In the genomic region with DNA sequence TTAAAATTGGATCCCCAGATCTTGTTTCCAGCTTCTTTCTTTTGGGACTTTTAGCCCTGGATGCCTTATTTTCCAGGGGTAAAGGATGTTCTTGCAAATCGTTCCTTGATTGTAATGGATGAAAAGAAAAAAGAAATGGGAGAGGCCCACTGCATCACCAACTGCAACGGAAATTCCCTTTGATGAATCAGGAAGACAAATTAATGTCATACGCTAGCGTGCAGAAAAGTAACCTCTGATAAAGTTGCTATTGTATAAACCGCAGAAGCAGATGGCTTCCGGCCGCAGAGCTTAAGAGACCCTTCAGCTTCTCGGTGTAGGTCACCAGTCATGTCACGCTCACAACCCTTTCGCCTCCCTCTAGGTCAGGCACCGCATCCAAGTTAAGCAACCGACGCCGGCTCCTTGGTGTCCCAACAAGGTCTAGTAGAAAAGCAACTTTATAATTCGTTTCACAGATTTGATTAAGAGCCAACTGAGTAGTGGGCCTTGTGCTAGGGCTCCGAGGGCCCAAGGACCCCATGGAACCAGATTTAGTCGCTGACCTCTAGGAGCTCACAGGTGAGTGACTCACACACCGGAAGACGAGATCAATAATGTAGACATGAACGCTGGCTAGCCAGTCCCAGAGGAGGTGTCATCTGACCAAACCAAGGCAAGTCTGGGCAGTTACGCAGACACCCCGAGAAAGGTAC, we compare ENCODE assay signal across 1 cellular context.
TF ChIP-seq lines count a peak whose summit lies in the region.

No MANE protein-coding gene starts in this region.

TF ChIP-seq in HepG2, 621 proteins besides CTCF, POLR2A, EP300 and RAD21 (continued from another document and continues in another):
- TF ChIP-seq PRDM10 (CRISPR knock-in tag; IDR thresholded peaks at IDR 0.05; ENCODE audit: low read depth) = no peak; the same call in 1 of the 2 replicates
- TF ChIP-seq ZNF205 (CRISPR knock-in tag; IDR thresholded peaks at IDR 0.05) = no peak; the same call in 1 of the 2 replicates
- no peak for TF ChIP-seq MAFF (IDR thresholded peaks at IDR 0.05; ENCODE audit: low read depth, low read length)
- TF ChIP-seq ZNF251 (CRISPR knock-in tag; IDR thresholded peaks at IDR 0.05) = no peak
- TF ChIP-seq ZNF749 (CRISPR knock-in tag; IDR thresholded peaks at IDR 0.05; ENCODE audit: borderline replicate concordance) = no peak
- TF ChIP-seq, protein P1, sequence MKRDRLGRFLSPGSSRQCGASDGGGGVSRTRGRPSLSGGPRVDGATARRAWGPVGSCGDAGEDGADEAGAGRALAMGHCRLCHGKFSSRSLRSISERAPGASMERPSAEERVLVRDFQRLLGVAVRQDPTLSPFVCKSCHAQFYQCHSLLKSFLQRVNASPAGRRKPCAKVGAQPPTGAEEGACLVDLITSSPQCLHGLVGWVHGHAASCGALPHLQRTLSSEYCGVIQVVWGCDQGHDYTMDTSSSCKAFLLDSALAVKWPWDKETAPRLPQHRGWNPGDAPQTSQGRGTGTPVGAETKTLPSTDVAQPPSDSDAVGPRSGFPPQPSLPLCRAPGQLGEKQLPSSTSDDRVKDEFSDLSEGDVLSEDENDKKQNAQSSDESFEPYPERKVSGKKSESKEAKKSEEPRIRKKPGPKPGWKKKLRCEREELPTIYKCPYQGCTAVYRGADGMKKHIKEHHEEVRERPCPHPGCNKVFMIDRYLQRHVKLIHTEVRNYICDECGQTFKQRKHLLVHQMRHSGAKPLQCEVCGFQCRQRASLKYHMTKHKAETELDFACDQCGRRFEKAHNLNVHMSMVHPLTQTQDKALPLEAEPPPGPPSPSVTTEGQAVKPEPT (CRISPR knock-in tag; IDR thresholded peaks at IDR 0.05; ENCODE audit: low read depth) = no peak
- TF ChIP-seq ZC3H4 (CRISPR knock-in tag; IDR thresholded peaks at IDR 0.05; ENCODE audit: borderline replicate concordance) = no peak
- no peak for TF ChIP-seq SP5 (CRISPR knock-in tag; IDR thresholded peaks at IDR 0.05; ENCODE audit: borderline replicate concordance, low read depth)
- TF ChIP-seq TCF12 (IDR thresholded peaks at IDR 0.05) = no peak
- TF ChIP-seq TCF12 (CRISPR knock-in tag; IDR thresholded peaks at IDR 0.05) = no peak
- TF ChIP-seq ZNF878 (CRISPR knock-in tag; IDR thresholded peaks at IDR 0.05) = 0 out of 2 replicates have a peak, but pooled peaks have one; percentile 20
- peak; percentile 22; the same call in 1 of the 2 replicates for TF ChIP-seq ARID3A (IDR thresholded peaks at IDR 0.05; ENCODE audit: low read depth, low read length)
- TF ChIP-seq HES4 (CRISPR knock-in tag; IDR thresholded peaks at IDR 0.05; ENCODE audit: borderline replicate concordance) = no peak
- no peak for TF ChIP-seq ZIK1 (CRISPR knock-in tag; IDR thresholded peaks at IDR 0.05; ENCODE audit: borderline replicate concordance, low read depth)
- no peak for TF ChIP-seq NCOA2 (CRISPR knock-in tag; IDR thresholded peaks at IDR 0.05)
- TF ChIP-seq, protein P2, sequence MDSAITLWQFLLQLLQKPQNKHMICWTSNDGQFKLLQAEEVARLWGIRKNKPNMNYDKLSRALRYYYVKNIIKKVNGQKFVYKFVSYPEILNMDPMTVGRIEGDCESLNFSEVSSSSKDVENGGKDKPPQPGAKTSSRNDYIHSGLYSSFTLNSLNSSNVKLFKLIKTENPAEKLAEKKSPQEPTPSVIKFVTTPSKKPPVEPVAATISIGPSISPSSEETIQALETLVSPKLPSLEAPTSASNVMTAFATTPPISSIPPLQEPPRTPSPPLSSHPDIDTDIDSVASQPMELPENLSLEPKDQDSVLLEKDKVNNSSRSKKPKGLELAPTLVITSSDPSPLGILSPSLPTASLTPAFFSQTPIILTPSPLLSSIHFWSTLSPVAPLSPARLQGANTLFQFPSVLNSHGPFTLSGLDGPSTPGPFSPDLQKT (CRISPR knock-in tag; IDR thresholded peaks at IDR 0.05; ENCODE audit: borderline replicate concordance) = no peak
- TF ChIP-seq ZKSCAN8 (CRISPR knock-in tag; IDR thresholded peaks at IDR 0.05; ENCODE audit: borderline replicate concordance) = peak; percentile 17; the same call in 1 of the 2 replicates
- no peak for TF ChIP-seq ZNF512 (CRISPR knock-in tag; IDR thresholded peaks at IDR 0.05)
- TF ChIP-seq, protein P3, sequence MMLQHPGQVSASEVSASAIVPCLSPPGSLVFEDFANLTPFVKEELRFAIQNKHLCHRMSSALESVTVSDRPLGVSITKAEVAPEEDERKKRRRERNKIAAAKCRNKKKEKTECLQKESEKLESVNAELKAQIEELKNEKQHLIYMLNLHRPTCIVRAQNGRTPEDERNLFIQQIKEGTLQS (CRISPR knock-in tag; IDR thresholded peaks at IDR 0.05) = peak; percentile 74
- TF ChIP-seq ATRX (CRISPR knock-in tag; IDR thresholded peaks at IDR 0.05; ENCODE audit: borderline replicate concordance) = no peak
- TF ChIP-seq, protein P4, sequence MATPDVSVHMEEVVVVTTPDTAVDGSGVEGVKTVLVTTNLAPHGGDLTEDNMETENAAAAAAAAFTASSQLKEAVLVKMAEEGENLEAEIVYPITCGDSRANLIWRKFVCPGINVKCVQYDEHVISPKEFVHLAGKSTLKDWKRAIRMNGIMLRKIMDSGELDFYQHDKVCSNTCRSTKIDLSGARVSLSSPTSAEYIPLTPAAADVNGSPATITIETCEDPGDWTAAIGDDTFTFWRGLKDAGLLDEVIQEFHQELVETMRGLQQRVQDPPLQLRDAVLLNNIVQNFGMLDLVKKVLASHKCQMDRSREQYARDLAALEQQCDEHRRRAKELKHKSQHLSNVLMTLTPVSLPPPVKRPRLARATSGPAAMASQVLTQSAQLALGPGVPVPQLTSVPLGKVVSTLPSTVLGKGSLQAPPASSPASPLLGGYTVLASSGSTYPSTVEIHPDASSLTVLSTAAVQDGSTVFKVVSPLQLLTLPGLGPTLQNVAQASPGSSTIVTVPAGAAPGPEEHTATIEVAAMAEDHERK (CRISPR knock-in tag; IDR thresholded peaks at IDR 0.05; ENCODE audit: low read depth) = no peak
- no peak for TF ChIP-seq NCOA1 (CRISPR knock-in tag; IDR thresholded peaks at IDR 0.05)
- TF ChIP-seq BCL6 (CRISPR knock-in tag; IDR thresholded peaks at IDR 0.05) = no peak; the same call in 1 of the 2 replicates
- TF ChIP-seq ASH2L (IDR thresholded peaks at IDR 0.05; ENCODE audit: insufficient read length, low read depth, low read length) = no peak
- peak; percentile 60; the same call in 1 of the 2 replicates for TF ChIP-seq SIN3A (IDR thresholded peaks at IDR 0.05; ENCODE audit: borderline replicate concordance, low read depth, low read length)
- TF ChIP-seq KMT2A (CRISPR knock-in tag; IDR thresholded peaks at IDR 0.05) = no peak; the same call in 1 of the 2 replicates
- TF ChIP-seq ZFP41 (CRISPR knock-in tag; IDR thresholded peaks at IDR 0.05; ENCODE audit: borderline replicate concordance) = no peak
- no peak for TF ChIP-seq ZNF597 (CRISPR knock-in tag; IDR thresholded peaks at IDR 0.05)
- TF ChIP-seq FIP1L1 (IDR thresholded peaks at IDR 0.05; ENCODE audit: borderline replicate concordance, insufficient read depth, low read depth, low read length) = no peak
- TF ChIP-seq, protein P5, sequence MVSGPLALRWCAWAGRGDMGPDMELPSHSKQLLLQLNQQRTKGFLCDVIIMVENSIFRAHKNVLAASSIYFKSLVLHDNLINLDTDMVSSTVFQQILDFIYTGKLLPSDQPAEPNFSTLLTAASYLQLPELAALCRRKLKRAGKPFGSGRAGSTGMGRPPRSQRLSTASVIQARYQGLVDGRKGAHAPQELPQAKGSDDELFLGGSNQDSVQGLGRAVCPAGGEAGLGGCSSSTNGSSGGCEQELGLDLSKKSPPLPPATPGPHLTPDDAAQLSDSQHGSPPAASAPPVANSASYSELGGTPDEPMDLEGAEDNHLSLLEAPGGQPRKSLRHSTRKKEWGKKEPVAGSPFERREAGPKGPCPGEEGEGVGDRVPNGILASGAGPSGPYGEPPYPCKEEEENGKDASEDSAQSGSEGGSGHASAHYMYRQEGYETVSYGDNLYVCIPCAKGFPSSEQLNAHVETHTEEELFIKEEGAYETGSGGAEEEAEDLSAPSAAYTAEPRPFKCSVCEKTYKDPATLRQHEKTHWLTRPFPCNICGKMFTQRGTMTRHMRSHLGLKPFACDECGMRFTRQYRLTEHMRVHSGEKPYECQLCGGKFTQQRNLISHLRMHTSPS (CRISPR knock-in tag; IDR thresholded peaks at IDR 0.05; ENCODE audit: low read depth) = no peak
- no peak for TF ChIP-seq HIVEP1 (CRISPR knock-in tag; IDR thresholded peaks at IDR 0.05)
- TF ChIP-seq LCORL (IDR thresholded peaks at IDR 0.05) = no peak; the same call in 1 of the 2 replicates
- TF ChIP-seq LCORL (CRISPR knock-in tag; IDR thresholded peaks at IDR 0.05) = no peak
- TF ChIP-seq, protein P6, sequence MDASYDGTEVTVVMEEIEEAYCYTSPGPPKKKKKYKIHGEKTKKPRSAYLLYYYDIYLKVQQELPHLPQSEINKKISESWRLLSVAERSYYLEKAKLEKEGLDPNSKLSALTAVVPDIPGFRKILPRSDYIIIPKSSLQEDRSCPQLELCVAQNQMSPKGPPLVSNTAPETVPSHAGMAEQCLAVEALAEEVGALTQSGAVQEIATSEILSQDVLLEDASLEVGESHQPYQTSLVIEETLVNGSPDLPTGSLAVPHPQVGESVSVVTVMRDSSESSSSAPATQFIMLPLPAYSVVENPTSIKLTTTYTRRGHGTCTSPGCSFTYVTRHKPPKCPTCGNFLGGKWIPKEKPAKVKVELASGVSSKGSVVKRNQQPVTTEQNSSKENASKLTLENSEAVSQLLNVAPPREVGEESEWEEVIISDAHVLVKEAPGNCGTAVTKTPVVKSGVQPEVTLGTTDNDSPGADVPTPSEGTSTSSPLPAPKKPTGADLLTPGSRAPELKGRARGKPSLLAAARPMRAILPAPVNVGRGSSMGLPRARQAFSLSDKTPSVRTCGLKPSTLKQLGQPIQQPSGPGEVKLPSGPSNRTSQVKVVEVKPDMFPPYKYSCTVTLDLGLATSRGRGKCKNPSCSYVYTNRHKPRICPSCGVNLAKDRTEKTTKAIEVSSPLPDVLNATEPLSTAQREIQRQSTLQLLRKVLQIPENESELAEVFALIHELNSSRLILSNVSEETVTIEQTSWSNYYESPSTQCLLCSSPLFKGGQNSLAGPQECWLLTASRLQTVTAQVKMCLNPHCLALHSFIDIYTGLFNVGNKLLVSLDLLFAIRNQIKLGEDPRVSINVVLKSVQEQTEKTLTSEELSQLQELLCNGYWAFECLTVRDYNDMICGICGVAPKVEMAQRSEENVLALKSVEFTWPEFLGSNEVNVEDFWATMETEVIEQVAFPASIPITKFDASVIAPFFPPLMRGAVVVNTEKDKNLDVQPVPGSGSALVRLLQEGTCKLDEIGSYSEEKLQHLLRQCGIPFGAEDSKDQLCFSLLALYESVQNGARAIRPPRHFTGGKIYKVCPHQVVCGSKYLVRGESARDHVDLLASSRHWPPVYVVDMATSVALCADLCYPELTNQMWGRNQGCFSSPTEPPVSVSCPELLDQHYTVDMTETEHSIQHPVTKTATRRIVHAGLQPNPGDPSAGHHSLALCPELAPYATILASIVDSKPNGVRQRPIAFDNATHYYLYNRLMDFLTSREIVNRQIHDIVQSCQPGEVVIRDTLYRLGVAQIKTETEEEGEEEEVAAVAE (CRISPR knock-in tag; IDR thresholded peaks at IDR 0.05; ENCODE audit: borderline replicate concordance) = no peak; the same call in 1 of the 2 replicates
- 0 out of 2 replicates have a peak, but pooled peaks have one; percentile 26 for TF ChIP-seq ZBTB20 (CRISPR knock-in tag; IDR thresholded peaks at IDR 0.05; ENCODE audit: borderline replicate concordance, low read depth)
